1 cellular context compared by ENCODE assay signal in genomic region chr10:99849525-99849924, GRCh38.
A peak's percentile ranks its signal among the peaks of the same experiment; 100 is the strongest.
TF ChIP-seq lines count a peak whose summit lies in the region.

No MANE protein-coding gene starts in this region.

TF ChIP-seq in HepG2, 621 proteins besides CTCF, POLR2A, EP300 and RAD21 (continued from another document):
- TF ChIP-seq ARHGAP35 (CRISPR knock-in tag; IDR thresholded peaks at IDR 0.05; ENCODE audit: borderline replicate concordance): no peak
- TF ChIP-seq ISX (CRISPR knock-in tag; conservative IDR thresholded peaks at IDR 0.05): no peak
- TF ChIP-seq ZNF761 (CRISPR knock-in tag; conservative IDR thresholded peaks at IDR 0.05): no peak
- no peak for TF ChIP-seq RFXANK (CRISPR knock-in tag; IDR thresholded peaks at IDR 0.05)
- peak; percentile 59; the same call in 1 of the 2 replicates for TF ChIP-seq ZNF792 (CRISPR knock-in tag; IDR thresholded peaks at IDR 0.05)
- TF ChIP-seq AGO2 (optimal IDR thresholded peaks at IDR 0.05; ENCODE audit: low read depth, low read length): no peak
- no peak for TF ChIP-seq ZKSCAN5 (CRISPR knock-in tag; IDR thresholded peaks at IDR 0.05)
- TF ChIP-seq ZNF75D (CRISPR knock-in tag; IDR thresholded peaks at IDR 0.05; ENCODE audit: borderline replicate concordance): no peak
- no peak for TF ChIP-seq PHF5A (CRISPR knock-in tag; IDR thresholded peaks at IDR 0.05; ENCODE audit: low read depth, unreplicated experiment)
- TF ChIP-seq PLSCR1 (CRISPR knock-in tag; IDR thresholded peaks at IDR 0.05; ENCODE audit: borderline replicate concordance): no peak
- TF ChIP-seq ZNF331 (CRISPR knock-in tag; IDR thresholded peaks at IDR 0.05): peak; percentile 70
- no peak for TF ChIP-seq RORA (CRISPR knock-in tag; IDR thresholded peaks at IDR 0.05)
- peak; percentile 44; the same call in 1 of the 2 replicates for TF ChIP-seq ZNF143 (CRISPR knock-in tag; IDR thresholded peaks at IDR 0.05)
- TF ChIP-seq THRA (CRISPR knock-in tag; IDR thresholded peaks at IDR 0.05; ENCODE audit: borderline replicate concordance): peak; percentile 94; the same call in 1 of the 2 replicates
- TF ChIP-seq CAMTA2 (CRISPR knock-in tag; IDR thresholded peaks at IDR 0.05; ENCODE audit: borderline replicate concordance): no peak
- TF ChIP-seq KLF9 (CRISPR knock-in tag; IDR thresholded peaks at IDR 0.05; ENCODE audit: low read depth): 0 out of 2 replicates have a peak, but pooled peaks have one; percentile 30
- TF ChIP-seq TEAD2 (CRISPR knock-in tag; IDR thresholded peaks at IDR 0.05): no peak
- peak; percentile 61 for TF ChIP-seq SAP130 (CRISPR knock-in tag; IDR thresholded peaks at IDR 0.05; ENCODE audit: low read depth)
- no peak for TF ChIP-seq FOXA1 (IDR thresholded peaks at IDR 0.05)
- peak; percentile 76 for TF ChIP-seq FOXA1 (CRISPR knock-in tag; IDR thresholded peaks at IDR 0.05)
- 0 out of 2 replicates have a peak, but pooled peaks have one; percentile 34 for TF ChIP-seq ZNF124 (CRISPR knock-in tag; IDR thresholded peaks at IDR 0.05)
- no peak for TF ChIP-seq ZNF543 (CRISPR knock-in tag; IDR thresholded peaks at IDR 0.05)
- no peak for TF ChIP-seq STAG1 (CRISPR knock-in tag; IDR thresholded peaks at IDR 0.05)
- peak; percentile 70 for TF ChIP-seq NCOA2 (CRISPR knock-in tag; IDR thresholded peaks at IDR 0.05)
